In the genomic region with DNA sequence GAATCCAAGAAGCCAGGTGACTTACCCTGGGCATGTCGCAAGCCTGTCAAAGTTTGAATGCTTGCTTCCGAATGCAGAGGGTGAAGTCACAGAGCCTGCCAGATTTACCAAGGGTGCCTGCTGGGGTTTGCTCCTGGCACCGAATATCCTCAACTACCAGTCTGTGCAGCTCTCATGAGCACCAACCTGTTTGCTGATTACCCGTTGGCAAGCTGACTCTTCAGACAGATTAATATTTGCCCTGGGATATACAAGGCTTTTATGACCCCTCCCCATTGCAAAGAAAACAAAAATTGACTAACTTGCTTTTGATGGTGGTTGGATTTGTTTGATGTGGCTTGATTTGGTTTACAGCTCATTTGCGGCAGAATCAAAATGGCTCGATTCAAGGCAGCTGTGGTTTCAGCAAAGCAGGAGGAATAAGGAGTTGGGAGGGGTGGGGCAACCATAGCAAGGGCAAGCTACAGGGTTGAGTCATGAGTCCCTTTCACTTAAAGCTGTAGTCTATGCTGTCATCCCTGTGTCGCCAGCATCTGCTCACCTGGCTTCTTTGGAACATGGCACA, we compare ENCODE assay signal across 11 cellular contexts.
DNase-seq lines count a peak whose midpoint lies in the region; ATAC-seq and TF ChIP-seq lines count a peak whose summit lies in the region.
"Had no signal": no experiment of that assay in that cellular context is flagged by ENCODE, and none has a peak within 500 bp of the region (broad histone marks: within the 10 kb centered on the region; RNA-seq: fewer than 3 reads in every experiment).

No MANE protein-coding gene starts in this region.

- CTCF ChIA-PET in CD8-positive, alpha-beta memory T cell (lab: Charles Lee) = no interaction called here
- CTCF ChIA-PET in PC-3 (lab: Charles Lee) = no interaction called here

- H3K79me2 ChIP-seq in PC-3 (ENCODE audit: low read length) (no peaks in the 10 kb centered on the region), osteoblast (ENCODE audit: insufficient read depth, low read length) (no peaks in the 10 kb centered on the region), MM.1S (ENCODE audit: low read length) (no peaks in the 10 kb centered on the region)

- H3K4me1 Mint-ChIP-seq in CD8-positive, alpha-beta memory T cell = peaks cover 9 to 17% (median 12%) of the 10 kb centered on the region in 3 donors

- H2AFZ ChIP-seq in PC-3 (ENCODE audit: low read length) = no peak overlapping the region
- H2AFZ ChIP-seq in osteoblast (ENCODE audit: low read length) = peak overlapping the region; percentile 26
- no peak overlapping the region for H2AFZ ChIP-seq in MM.1S (ENCODE audit: low read length)
- H2AFZ ChIP-seq: parathyroid adenoma had no signal

- H3K27me3 Mint-ChIP-seq in CD8-positive, alpha-beta memory T cell = peaks cover 21 to 82% of the 10 kb centered on the region in 2 donors

- no peaks in the 10 kb centered on the region for H3K9me3 ChIP-seq in CD8-positive, alpha-beta memory T cell (ENCODE audit: low read length)
- no peaks in the 10 kb centered on the region for H3K9me3 ChIP-seq in PC-3 (ENCODE audit: low read length)
- no peaks in the 10 kb centered on the region for H3K9me3 ChIP-seq in osteoblast (ENCODE audit: low read depth, low read length)
- H3K9me3 ChIP-seq in MM.1S (replicated peaks; ENCODE audit: insufficient read depth, low read length) = no peaks in the 10 kb centered on the region
- H3K9me3 ChIP-seq: breast epithelium had no signal

- peak; percentile 79 for ATAC-seq in PC-3

- peak overlapping the region in 1 of 8 donors; percentile 18 for H3K27ac Mint-ChIP-seq in CD8-positive, alpha-beta memory T cell

- H3K36me3 ChIP-seq in CD8-positive, alpha-beta memory T cell (ENCODE audit: insufficient read depth, low read length) = no peaks in the 10 kb centered on the region
- H3K36me3 ChIP-seq in PC-3 (ENCODE audit: low read depth, low read length) (no peaks in the 10 kb centered on the region), osteoblast (ENCODE audit: insufficient read depth, low read length) (no peaks in the 10 kb centered on the region), MM.1S (replicated peaks; ENCODE audit: insufficient read depth, low read length) (no peaks in the 10 kb centered on the region)
- H3K36me3 ChIP-seq: breast epithelium had no signal

- intact Hi-C loops in PC-3 (cut with micrococcal nuclease) = no loop called here

- H3K36me3 Mint-ChIP-seq in CD8-positive, alpha-beta memory T cell = peaks cover 0 to 4% (median 0%) of the 10 kb centered on the region in 3 donors

- H3K4me2 ChIP-seq in PC-3 (ENCODE audit: low read length) = peak overlapping the region; percentile 74
- H3K4me2 ChIP-seq in osteoblast (ENCODE audit: insufficient read depth, low read length) = peak overlapping the region; percentile 37
- no peak overlapping the region for H3K4me2 ChIP-seq in MM.1S (ENCODE audit: low read depth, low read length)

- H3K4me1 ChIP-seq in CD8-positive, alpha-beta memory T cell (ENCODE audit: insufficient read depth, low read length) = peaks cover 10% of the 10 kb centered on the region
- peaks cover 38% of the 10 kb centered on the region for H3K4me1 ChIP-seq in PC-3 (ENCODE audit: insufficient read depth, low read length)
- H3K4me1 ChIP-seq in osteoblast (ENCODE audit: insufficient read depth, low read length) = peaks cover 41% of the 10 kb centered on the region
- no peaks in the 10 kb centered on the region for H3K4me1 ChIP-seq in MM.1S (ENCODE audit: low read length)
- H3K4me1 ChIP-seq: breast epithelium had no signal

- H3K4me3 Mint-ChIP-seq in CD8-positive, alpha-beta memory T cell = peak overlapping the region in 3 of 7 donors; percentile 38 to 60 (median 51)

- POLR2A ChIA-PET in CD8-positive, alpha-beta memory T cell (lab: Charles Lee) = no interaction called here
- POLR2A ChIA-PET in PC-3 (lab: Charles Lee; ENCODE audit: unreplicated experiment) = interaction anchor here (0.6 kb wide), 1 partner anchor 58 kb away, joined by 4 read pairs; no protein-coding TSS in a partner anchor

- no peak overlapping the region for H3K27ac ChIP-seq in CD8-positive, alpha-beta memory T cell (ENCODE audit: low read depth, low read length)
- peak overlapping the region; percentile 92 for H3K27ac ChIP-seq in PC-3 (ENCODE audit: low read length)
- H3K27ac ChIP-seq in osteoblast (ENCODE audit: low read depth, low read length) = peak overlapping the region; percentile 1
- H3K27ac ChIP-seq in MM.1S (ENCODE audit: low read length) = no peak overlapping the region
- H3K27ac ChIP-seq: breast epithelium, parathyroid adenoma had no signal

- H4K20me1 ChIP-seq in PC-3 (ENCODE audit: low read length) (no peaks in the 10 kb centered on the region), osteoblast (ENCODE audit: insufficient read depth, low read length) (no peaks in the 10 kb centered on the region), MM.1S (ENCODE audit: insufficient read depth, low read length) (no peaks in the 10 kb centered on the region)

- BruUV-seq in PC-3 (replicated peaks; lab: Mats Ljungman, UMichigan) = no TSS peak

- peak overlapping the region; percentile 38; the same call in 1 of the 2 replicates for H3K9ac ChIP-seq in PC-3 (ENCODE audit: low read length)
- H3K9ac ChIP-seq in MM.1S (ENCODE audit: low read length) = no peak overlapping the region
- H3K9ac ChIP-seq: parathyroid adenoma had no signal

- no peaks in the 10 kb centered on the region for H3K27me3 ChIP-seq in CD8-positive, alpha-beta memory T cell (ENCODE audit: insufficient read depth, low read length, poor library complexity, severe bottlenecking)
- H3K27me3 ChIP-seq in PC-3 (ENCODE audit: low read length) (no peaks in the 10 kb centered on the region), osteoblast (ENCODE audit: insufficient read depth, low read length) (no peaks in the 10 kb centered on the region), MM.1S (replicated peaks; ENCODE audit: insufficient read depth, low read length) (no peaks in the 10 kb centered on the region)
- H3K27me3 ChIP-seq: breast epithelium had no signal

- H3K4me3 ChIP-seq in CD8-positive, alpha-beta memory T cell (ENCODE audit: low read length) = no peak overlapping the region
- H3K4me3 ChIP-seq in PC-3 (ENCODE audit: low read length) = peak overlapping the region; percentile 37; the same call in 1 of the 2 replicates
- H3K4me3 ChIP-seq in osteoblast (ENCODE audit: insufficient read depth, low read length) = no peak overlapping the region
- no peak overlapping the region for H3K4me3 ChIP-seq in MM.1S (ENCODE audit: low read length)
- H3K4me3 ChIP-seq: breast epithelium had no signal

- DNase-seq in CD8-positive, alpha-beta memory T cell = peak in 3 of 5 donors; percentile 31 to 65 (median 33)
- DNase-seq in PC-3 (peak; percentile 94), osteoblast (ENCODE audit: insufficient read length, low spot score, missing footprints) (peak; percentile 67), GOT3 (lab: John Stamatoyannopoulos, UW) (no peak), MM.1S (no peak), NCI-H1930 (lab: John Stamatoyannopoulos, UW) (no peak), NCI-H1092 (lab: John Stamatoyannopoulos, UW) (no peak)
- DNase-seq in activated naive CD4-positive, alpha-beta T cell treated with anti-CD3 and anti-CD28 coated beads, Interleukin-2, amount 50 U/mL, for 16 hours = peak; percentile 51
- DNase-seq: DMS153 had no signal

- TF ChIP-seq CTCF in PC-3 (conservative IDR thresholded peaks at IDR 0.05; ENCODE audit: low read depth, low read length) (no peak), osteoblast (IDR thresholded peaks at IDR 0.05; ENCODE audit: extremely low read depth, low read depth, low read length) (no peak), MM.1S (IDR thresholded peaks at IDR 0.05; ENCODE audit: low read length) (no peak)

- H3K9me3 Mint-ChIP-seq in CD8-positive, alpha-beta memory T cell = peaks cover 0 to 3% (median 0%) of the 10 kb centered on the region in 5 donors

- H3K9me2 ChIP-seq in PC-3 (replicated peaks; ENCODE audit: low read length) = no peaks in the 10 kb centered on the region
- no peaks in the 10 kb centered on the region for H3K9me2 ChIP-seq in MM.1S (replicated peaks; ENCODE audit: insufficient read depth, low read length)

- H3F3A ChIP-seq in PC-3 (ENCODE audit: low read length, unreplicated experiment) (no peaks in the 10 kb centered on the region), MM.1S (ENCODE audit: insufficient read depth, low read length) (no peaks in the 10 kb centered on the region)

Comparison
In these comparisons a context has a peak if more than half of its experiments do, and no peak if none do; other contexts are left out.
1. DNase-seq: peak in CD8-positive, alpha-beta memory T cell (3 of 5), PC-3 (single experiment), activated naive CD4-positive, alpha-beta T cell treated with anti-CD3 and anti-CD28 coated beads, Interleukin-2, amount 50 U/mL, for 16 hours (single experiment) and osteoblast (single experiment); none in GOT3 (single experiment), MM.1S (single experiment), NCI-H1930 (0 of 2) and NCI-H1092 (single experiment).
2. H3K27ac ChIP-seq: peak in PC-3 (single experiment) and osteoblast (single experiment); none in CD8-positive, alpha-beta memory T cell (single experiment) and MM.1S (single experiment).